In genomic region chr14:72828604-72829003, GRCh38 we compare ENCODE assay signal across 16 cellular contexts.
"Had no signal": no experiment of that assay in that cellular context is flagged by ENCODE, and none has a peak within 500 bp of the region (broad histone marks: within the 10 kb centered on the region; RNA-seq: fewer than 3 reads in every experiment).

No MANE protein-coding gene starts in this region.

- DNase-seq: activated CD4-positive, alpha-beta T cell treated with anti-CD3 and anti-CD28 coated beads, Interleukin-2, amount 10 ng/mL, durations not matched to agents 24 days and 14 days; activated CD4-positive, CD25-positive, alpha-beta regulatory T cell; activated CD8-positive, alpha-beta T cell treated with anti-CD3 and anti-CD28 coated beads, Interleukin-2, amount 10 ng/mL, durations not matched to agents 7 days and 5 days; activated naive CD4-positive, alpha-beta T cell treated with anti-CD3 and anti-CD28 coated beads for 36 hours; activated T-cell treated with anti-CD3 and anti-CD28 coated beads, Interleukin-2, amount 50 U/mL, for 24 hours; body of pancreas; central memory CD4-positive, alpha-beta T cell; cortex of kidney; naive thymus-derived CD4-positive, alpha-beta T cell; T1000; upper lobe of right lung had no signal

- H3K9ac ChIP-seq: parathyroid adenoma had no signal

- H3K4me3 ChIP-seq: body of pancreas, gastroesophageal sphincter, upper lobe of right lung had no signal

- H3K27ac Mint-ChIP-seq: activated CD4-positive, alpha-beta T cell treated with anti-CD3 and anti-CD28 coated beads, Interleukin-2, amount 10 ng/mL, durations not matched to agents 24 days and 14 days; activated CD8-positive, alpha-beta T cell treated with anti-CD3 and anti-CD28 coated beads, Interleukin-2, amount 10 ng/mL, durations not matched to agents 7 days and 5 days; activated naive CD4-positive, alpha-beta T cell treated with anti-CD3 and anti-CD28 coated beads for 36 hours; activated T-cell treated with anti-CD3 and anti-CD28 coated beads, Interleukin-2, amount 50 U/mL, for 24 hours; activated T-helper 2 cell treated with anti-CD3 and anti-CD28 coated beads, Interferon-gamma antibody, Interleukin-2, Interleukin-4, amounts not matched to agents 10 μg/mL and 5 μg/mL and 100 μg/mL, durations not matched to agents 14 hours and 24 hours and 36 hours; naive thymus-derived CD4-positive, alpha-beta T cell; stimulated activated naive CD8-positive, alpha-beta T cell treated with anti-CD3 and anti-CD28 coated beads, Interleukin-15, Interleukin-2, amounts not matched to agents 100 ng/mL and 50 ng/mL, for 24 hours had no signal

- H3K27ac ChIP-seq: body of pancreas, gastroesophageal sphincter, neutrophil, parathyroid adenoma, upper lobe of right lung had no signal

- H3K9me3 ChIP-seq: body of pancreas, gastroesophageal sphincter, neutrophil, upper lobe of right lung had no signal

- H3K9me3 Mint-ChIP-seq: activated naive CD4-positive, alpha-beta T cell treated with anti-CD3 and anti-CD28 coated beads for 36 hours; activated T-cell treated with anti-CD3 and anti-CD28 coated beads, Interleukin-2, amount 50 U/mL, for 24 hours; activated T-helper 2 cell treated with anti-CD3 and anti-CD28 coated beads, Interferon-gamma antibody, Interleukin-2, Interleukin-4, amounts not matched to agents 10 μg/mL and 5 μg/mL and 100 μg/mL, durations not matched to agents 14 hours and 24 hours and 36 hours; stimulated activated naive CD8-positive, alpha-beta T cell treated with anti-CD3 and anti-CD28 coated beads, Interleukin-15, Interleukin-2, amounts not matched to agents 100 ng/mL and 50 ng/mL, for 24 hours had no signal

- H3K27me3 ChIP-seq: body of pancreas, gastroesophageal sphincter, upper lobe of right lung had no signal

- H3K36me3 ChIP-seq: gastroesophageal sphincter, neutrophil, upper lobe of right lung had no signal

- H2AFZ ChIP-seq: parathyroid adenoma had no signal

- H3K79me2 ChIP-seq: parathyroid adenoma had no signal

- H3K4me1 Mint-ChIP-seq: activated CD4-positive, alpha-beta T cell treated with anti-CD3 and anti-CD28 coated beads, Interleukin-2, amount 10 ng/mL, durations not matched to agents 24 days and 14 days; naive thymus-derived CD4-positive, alpha-beta T cell had no signal

- H3K4me1 ChIP-seq: body of pancreas, upper lobe of right lung had no signal

- H3K4me3 Mint-ChIP-seq: activated CD4-positive, alpha-beta T cell treated with anti-CD3 and anti-CD28 coated beads, Interleukin-2, amount 10 ng/mL, durations not matched to agents 24 days and 14 days; activated CD8-positive, alpha-beta T cell treated with anti-CD3 and anti-CD28 coated beads, Interleukin-2, amount 10 ng/mL, durations not matched to agents 7 days and 5 days; activated naive CD4-positive, alpha-beta T cell treated with anti-CD3 and anti-CD28 coated beads for 36 hours; activated T-cell treated with anti-CD3 and anti-CD28 coated beads, Interleukin-2, amount 50 U/mL, for 24 hours; naive thymus-derived CD4-positive, alpha-beta T cell; stimulated activated naive CD8-positive, alpha-beta T cell treated with anti-CD3 and anti-CD28 coated beads, Interleukin-15, Interleukin-2, amounts not matched to agents 100 ng/mL and 50 ng/mL, for 24 hours had no signal

- ATAC-seq: activated CD8-positive, alpha-beta T cell treated with anti-CD3 and anti-CD28 coated beads, Interleukin-2, amount 10 ng/mL, durations not matched to agents 7 days and 5 days; body of pancreas; gastroesophageal sphincter; naive thymus-derived CD4-positive, alpha-beta T cell; upper lobe of right lung had no signal
